Comparison of ENCODE assay signal across 1 cellular context in the genomic region with DNA sequence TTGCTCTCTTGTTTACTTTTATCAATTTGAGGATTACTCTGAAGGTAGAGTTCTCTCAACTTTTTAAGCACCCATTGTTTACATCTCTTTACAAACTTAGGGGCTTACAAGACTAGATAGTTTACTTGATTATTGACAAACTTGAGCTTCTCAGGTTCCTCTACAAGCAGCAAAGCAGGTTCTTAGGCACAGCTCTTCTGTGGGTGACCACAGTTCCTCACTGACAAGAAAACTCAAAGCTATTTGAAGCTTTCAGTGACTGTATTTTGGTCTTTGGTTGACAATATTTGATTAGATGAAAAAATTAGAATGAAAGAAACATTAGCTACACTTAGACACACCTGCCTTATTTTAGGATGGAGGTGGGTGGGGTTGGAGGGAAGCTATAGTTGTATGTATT.
TF ChIP-seq lines count a peak whose summit lies in the region.

No MANE protein-coding gene starts in this region.

TF ChIP-seq in GM12878, 131 proteins besides CTCF, POLR2A, EP300 and RAD21:
- TF ChIP-seq TBL1XR1 (IDR thresholded peaks at IDR 0.05; ENCODE audit: low read depth, low read length) (no peak), BCL11A (IDR thresholded peaks at IDR 0.05; ENCODE audit: low read depth, low read length) (no peak), KLF5 (IDR thresholded peaks at IDR 0.05; ENCODE audit: partially characterized antibody) (no peak), NFYA (IDR thresholded peaks at IDR 0.05; ENCODE audit: borderline replicate concordance, low read depth, low read length) (no peak), EGR1 (IDR thresholded peaks at IDR 0.05; ENCODE audit: borderline replicate concordance in 1 of 2, low read depth in 2 of 2, low read length in 2 of 2) (no peak), LARP7 (IDR thresholded peaks at IDR 0.05) (no peak), NR2C2 (IDR thresholded peaks at IDR 0.05; ENCODE audit: borderline replicate concordance, control insufficient read depth, insufficient read length, low read depth) (no peak), IKZF1 (conservative IDR thresholded peaks at IDR 0.05) (no peak), CHD1 (IDR thresholded peaks at IDR 0.05; ENCODE audit: low read depth, low read length) (no peak), SREBF1 (IDR thresholded peaks at IDR 0.05; ENCODE audit: low read length) (no peak)
- TF ChIP-seq, protein P1, sequence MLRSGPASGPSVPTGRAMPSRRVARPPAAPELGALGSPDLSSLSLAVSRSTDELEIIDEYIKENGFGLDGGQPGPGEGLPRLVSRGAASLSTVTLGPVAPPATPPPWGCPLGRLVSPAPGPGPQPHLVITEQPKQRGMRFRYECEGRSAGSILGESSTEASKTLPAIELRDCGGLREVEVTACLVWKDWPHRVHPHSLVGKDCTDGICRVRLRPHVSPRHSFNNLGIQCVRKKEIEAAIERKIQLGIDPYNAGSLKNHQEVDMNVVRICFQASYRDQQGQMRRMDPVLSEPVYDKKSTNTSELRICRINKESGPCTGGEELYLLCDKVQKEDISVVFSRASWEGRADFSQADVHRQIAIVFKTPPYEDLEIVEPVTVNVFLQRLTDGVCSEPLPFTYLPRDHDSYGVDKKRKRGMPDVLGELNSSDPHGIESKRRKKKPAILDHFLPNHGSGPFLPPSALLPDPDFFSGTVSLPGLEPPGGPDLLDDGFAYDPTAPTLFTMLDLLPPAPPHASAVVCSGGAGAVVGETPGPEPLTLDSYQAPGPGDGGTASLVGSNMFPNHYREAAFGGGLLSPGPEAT (IDR thresholded peaks at IDR 0.05; ENCODE audit: low read depth): no peak
- TF ChIP-seq, protein P2, sequence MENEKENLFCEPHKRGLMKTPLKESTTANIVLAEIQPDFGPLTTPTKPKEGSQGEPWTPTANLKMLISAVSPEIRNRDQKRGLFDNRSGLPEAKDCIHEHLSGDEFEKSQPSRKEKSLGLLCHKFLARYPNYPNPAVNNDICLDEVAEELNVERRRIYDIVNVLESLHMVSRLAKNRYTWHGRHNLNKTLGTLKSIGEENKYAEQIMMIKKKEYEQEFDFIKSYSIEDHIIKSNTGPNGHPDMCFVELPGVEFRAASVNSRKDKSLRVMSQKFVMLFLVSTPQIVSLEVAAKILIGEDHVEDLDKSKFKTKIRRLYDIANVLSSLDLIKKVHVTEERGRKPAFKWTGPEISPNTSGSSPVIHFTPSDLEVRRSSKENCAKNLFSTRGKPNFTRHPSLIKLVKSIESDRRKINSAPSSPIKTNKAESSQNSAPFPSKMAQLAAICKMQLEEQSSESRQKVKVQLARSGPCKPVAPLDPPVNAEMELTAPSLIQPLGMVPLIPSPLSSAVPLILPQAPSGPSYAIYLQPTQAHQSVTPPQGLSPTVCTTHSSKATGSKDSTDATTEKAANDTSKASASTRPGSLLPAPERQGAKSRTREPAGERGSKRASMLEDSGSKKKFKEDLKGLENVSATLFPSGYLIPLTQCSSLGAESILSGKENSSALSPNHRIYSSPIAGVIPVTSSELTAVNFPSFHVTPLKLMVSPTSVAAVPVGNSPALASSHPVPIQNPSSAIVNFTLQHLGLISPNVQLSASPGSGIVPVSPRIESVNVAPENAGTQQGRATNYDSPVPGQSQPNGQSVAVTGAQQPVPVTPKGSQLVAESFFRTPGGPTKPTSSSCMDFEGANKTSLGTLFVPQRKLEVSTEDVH (IDR thresholded peaks at IDR 0.05; ENCODE audit: low read depth, partially characterized antibody): no peak
- TF ChIP-seq, protein P3, sequence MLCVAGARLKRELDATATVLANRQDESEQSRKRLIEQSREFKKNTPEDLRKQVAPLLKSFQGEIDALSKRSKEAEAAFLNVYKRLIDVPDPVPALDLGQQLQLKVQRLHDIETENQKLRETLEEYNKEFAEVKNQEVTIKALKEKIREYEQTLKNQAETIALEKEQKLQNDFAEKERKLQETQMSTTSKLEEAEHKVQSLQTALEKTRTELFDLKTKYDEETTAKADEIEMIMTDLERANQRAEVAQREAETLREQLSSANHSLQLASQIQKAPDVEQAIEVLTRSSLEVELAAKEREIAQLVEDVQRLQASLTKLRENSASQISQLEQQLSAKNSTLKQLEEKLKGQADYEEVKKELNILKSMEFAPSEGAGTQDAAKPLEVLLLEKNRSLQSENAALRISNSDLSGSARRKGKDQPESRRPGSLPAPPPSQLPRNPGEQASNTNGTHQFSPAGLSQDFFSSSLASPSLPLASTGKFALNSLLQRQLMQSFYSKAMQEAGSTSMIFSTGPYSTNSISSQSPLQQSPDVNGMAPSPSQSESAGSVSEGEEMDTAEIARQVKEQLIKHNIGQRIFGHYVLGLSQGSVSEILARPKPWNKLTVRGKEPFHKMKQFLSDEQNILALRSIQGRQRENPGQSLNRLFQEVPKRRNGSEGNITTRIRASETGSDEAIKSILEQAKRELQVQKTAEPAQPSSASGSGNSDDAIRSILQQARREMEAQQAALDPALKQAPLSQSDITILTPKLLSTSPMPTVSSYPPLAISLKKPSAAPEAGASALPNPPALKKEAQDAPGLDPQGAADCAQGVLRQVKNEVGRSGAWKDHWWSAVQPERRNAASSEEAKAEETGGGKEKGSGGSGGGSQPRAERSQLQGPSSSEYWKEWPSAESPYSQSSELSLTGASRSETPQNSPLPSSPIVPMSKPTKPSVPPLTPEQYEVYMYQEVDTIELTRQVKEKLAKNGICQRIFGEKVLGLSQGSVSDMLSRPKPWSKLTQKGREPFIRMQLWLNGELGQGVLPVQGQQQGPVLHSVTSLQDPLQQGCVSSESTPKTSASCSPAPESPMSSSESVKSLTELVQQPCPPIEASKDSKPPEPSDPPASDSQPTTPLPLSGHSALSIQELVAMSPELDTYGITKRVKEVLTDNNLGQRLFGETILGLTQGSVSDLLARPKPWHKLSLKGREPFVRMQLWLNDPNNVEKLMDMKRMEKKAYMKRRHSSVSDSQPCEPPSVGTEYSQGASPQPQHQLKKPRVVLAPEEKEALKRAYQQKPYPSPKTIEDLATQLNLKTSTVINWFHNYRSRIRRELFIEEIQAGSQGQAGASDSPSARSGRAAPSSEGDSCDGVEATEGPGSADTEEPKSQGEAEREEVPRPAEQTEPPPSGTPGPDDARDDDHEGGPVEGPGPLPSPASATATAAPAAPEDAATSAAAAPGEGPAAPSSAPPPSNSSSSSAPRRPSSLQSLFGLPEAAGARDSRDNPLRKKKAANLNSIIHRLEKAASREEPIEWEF (IDR thresholded peaks at IDR 0.05; ENCODE audit: insufficient replicate concordance, low read depth, low read length): no peak
- TF ChIP-seq, protein P4, sequence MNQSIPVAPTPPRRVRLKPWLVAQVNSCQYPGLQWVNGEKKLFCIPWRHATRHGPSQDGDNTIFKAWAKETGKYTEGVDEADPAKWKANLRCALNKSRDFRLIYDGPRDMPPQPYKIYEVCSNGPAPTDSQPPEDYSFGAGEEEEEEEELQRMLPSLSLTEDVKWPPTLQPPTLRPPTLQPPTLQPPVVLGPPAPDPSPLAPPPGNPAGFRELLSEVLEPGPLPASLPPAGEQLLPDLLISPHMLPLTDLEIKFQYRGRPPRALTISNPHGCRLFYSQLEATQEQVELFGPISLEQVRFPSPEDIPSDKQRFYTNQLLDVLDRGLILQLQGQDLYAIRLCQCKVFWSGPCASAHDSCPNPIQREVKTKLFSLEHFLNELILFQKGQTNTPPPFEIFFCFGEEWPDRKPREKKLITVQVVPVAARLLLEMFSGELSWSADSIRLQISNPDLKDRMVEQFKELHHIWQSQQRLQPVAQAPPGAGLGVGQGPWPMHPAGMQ (IDR thresholded peaks at IDR 0.05; ENCODE audit: borderline replicate concordance): no peak
